Comparison of ENCODE assay signal across 35 cellular contexts in genomic region chr1:180145446-180145845, GRCh38. TPM values are rescaled to one million over a fixed set of nuclear protein-coding genes. Genes with fewer than 3 reads are reported as not detected.
DNase-seq lines count a peak whose midpoint lies in the region; ATAC-seq, FAIRE-seq and TF ChIP-seq lines count a peak whose summit lies in the region.
"Had no signal": no experiment of that assay in that cellular context is flagged by ENCODE, and none has a peak within 500 bp of the region (broad histone marks: within the 10 kb centered on the region; RNA-seq: fewer than 3 reads in every experiment).

No MANE protein-coding gene starts in this region.

- H4K8ac ChIP-seq in H1 (ENCODE audit: extremely low read depth, insufficient read depth, low read length) = no peak overlapping the region

- H3K79me2 ChIP-seq in HepG2 (ENCODE audit: insufficient read depth, low read length) (no peaks in the 10 kb centered on the region), H1 (ENCODE audit: control insufficient read depth in 1 of 2, insufficient read depth in 2 of 2, low read length in 2 of 2) (no peaks in the 10 kb centered on the region)

- no peak overlapping the region for H3K4me3 Mint-ChIP-seq in nephron progenitor cell
- H3K4me3 Mint-ChIP-seq: activated CD8-positive, alpha-beta T cell treated with anti-CD3 and anti-CD28 coated beads, Interleukin-2, amount 10 ng/mL, durations not matched to agents 7 days and 5 days; activated naive CD4-positive, alpha-beta T cell treated with anti-CD3 and anti-CD28 coated beads, Interleukin-2, amount 10 ng/mL, durations not matched to agents 7 days and 5 days; activated T-helper 17 cell treated with anti-CD3 and anti-CD28 coated beads, Interleukin-2, amount 50 U/mL, for 72 hours; B cell; CD4-positive, alpha-beta memory T cell; central memory CD8-positive, alpha-beta T cell; stimulated activated naive CD8-positive, alpha-beta T cell treated with anti-CD3 and anti-CD28 coated beads, Interleukin-15, Interleukin-2, amounts not matched to agents 100 ng/mL and 50 ng/mL, for 24 hours had no signal

- no peak overlapping the region for H3K4ac ChIP-seq in H1 (replicated peaks; ENCODE audit: insufficient read length, low read depth, low read length)

- intact Hi-C loops in HepG2 (cut with micrococcal nuclease; ENCODE audit: unreplicated experiment) = no loop called here
- intact Hi-C loops in right lobe of liver (cut with DNase I) = no loop called here
- intact Hi-C loops in uterus (cut with DNase I; ENCODE audit: low total_unique reads) = no loop called here

- H2BK15ac ChIP-seq in H1 (ENCODE audit: low read length) = no peak overlapping the region

- H2AK5ac ChIP-seq in H1 (ENCODE audit: low read depth, low read length) = no peak overlapping the region

- H3K56ac ChIP-seq in H1 (replicated peaks; ENCODE audit: insufficient read length, low read depth, low read length) = no peak overlapping the region

- no peak overlapping the region for H2BK12ac ChIP-seq in H1 (ENCODE audit: low read depth, low read length)

- FAIRE-seq in HepG2 (lab: Jason Lieb, UNC) = no peak
- no peak for FAIRE-seq in H1 (lab: Jason Lieb, UNC)
- FAIRE-seq: kidney had no signal

- no peak for TF ChIP-seq RAD21 in HepG2 (CRISPR knock-in tag; IDR thresholded peaks at IDR 0.05)
- TF ChIP-seq RAD21 in H1 (IDR thresholded peaks at IDR 0.05 in 1 of 2, conservative IDR thresholded peaks at IDR 0.05 in 1 of 2; ENCODE audit: low read depth in 2 of 2, low read length in 2 of 2) = no peak

- H3K23ac ChIP-seq in H1 (ENCODE audit: insufficient read length) = no peak overlapping the region

- no peaks in the 10 kb centered on the region for H4K20me1 ChIP-seq in HepG2 (ENCODE audit: insufficient read depth, low read length)
- H4K20me1 ChIP-seq in H1 (replicated peaks in 1 of 2; ENCODE audit: control insufficient read depth in 1 of 2, insufficient read depth in 2 of 2, low read length in 2 of 2) = no peaks in the 10 kb centered on the region

- DNase-seq in HepG2 (ENCODE audit: low spot score) (no peak), right lobe of liver (no peak), H1 (ENCODE audit: low read depth in 1 of 2, low spot score in 2 of 2) (no peak), uterus (no peak), Kasumi-1 (lab: John Stamatoyannopoulos, UW) (no peak), NCI-H187 (lab: John Stamatoyannopoulos, UW) (no peak), nephron progenitor cell (no peak)
- DNase-seq: activated CD4-positive, alpha-beta T cell treated with anti-CD3 and anti-CD28 coated beads for 4 hours; activated CD8-positive, alpha-beta T cell treated with anti-CD3 and anti-CD28 coated beads, Interleukin-2, amount 10 ng/mL, durations not matched to agents 7 days and 5 days; activated naive CD4-positive, alpha-beta T cell treated with anti-CD3 and anti-CD28 coated beads, Interleukin-2, amount 10 ng/mL, durations not matched to agents 7 days and 5 days; adrenal gland; body of pancreas; CD4-positive, alpha-beta memory T cell; DMS 273 treated with DMSO at 0.1 percent for 48 hours; EL; foreskin fibroblast; kidney; MG63; NCI-H2029 treated with DMSO at 0.1 percent for 48 hours; NCI-H524 treated with DMSO at 0.1 percent for 48 hours; NK-92 treated with Interleukin-12 subunit alpha and Interleukin-12 subunit beta, amount 100 ng/mL, for 24 hours; Peyer's patch; SHP77; spleen; stimulated activated CD4-positive, alpha-beta T cell treated with anti-CD3 and anti-CD28 coated beads, Interleukin-2, amount 100 ng/mL, for 24 hours; stimulated activated CD8-positive, alpha-beta memory T cell treated with anti-CD3 and anti-CD28 coated beads, Interleukin-4, amount 100 ng/mL, for 48 hours; SW 1271; T-helper 9 cell; thyroid gland; WERI-Rb-1 had no signal

- H4K91ac ChIP-seq in H1 (replicated peaks; ENCODE audit: insufficient read length, low read length) = no peak overlapping the region

- TF ChIP-seq POLR2A in HepG2 (IDR thresholded peaks at IDR 0.05; ENCODE audit: insufficient read depth in 1 of 2, low read depth in 2 of 2, low read length in 2 of 2) = no peak
- no peak for TF ChIP-seq POLR2A in right lobe of liver (IDR thresholded peaks at IDR 0.05)
- TF ChIP-seq POLR2A in H1 (IDR thresholded peaks at IDR 0.05; ENCODE audit: control extremely low read depth in 1 of 2, low read depth in 2 of 2, low read length in 2 of 2) = no peak
- TF ChIP-seq POLR2A in uterus (IDR thresholded peaks at IDR 0.05) = no peak

- no peaks in the 10 kb centered on the region for H3K36me3 ChIP-seq in HepG2 (replicated peaks in 1 of 2; ENCODE audit: control insufficient read depth in 1 of 2, insufficient read depth in 2 of 2, low read length in 2 of 2)
- no peaks in the 10 kb centered on the region for H3K36me3 ChIP-seq in right lobe of liver
- H3K36me3 ChIP-seq in H1 (ENCODE audit: control insufficient read depth in 2 of 4, insufficient read depth in 4 of 4, low read length in 3 of 4) = no peaks in the 10 kb centered on the region
- H3K36me3 ChIP-seq in muscle layer of duodenum (ENCODE audit: control insufficient read depth in 1 of 2, insufficient read depth in 2 of 2, low read length in 2 of 2) = no peaks in the 10 kb centered on the region
- no peaks in the 10 kb centered on the region for H3K36me3 ChIP-seq in uterus
- H3K36me3 ChIP-seq: adrenal gland, MG63, Peyer's patch, spleen, thyroid gland, WERI-Rb-1 had no signal

- no peak overlapping the region for H3K18ac ChIP-seq in H1 (ENCODE audit: extremely low read depth, low read length)

- POLR2A ChIA-PET in HepG2 (lab: Yijun Ruan, JAX) (interaction anchor here (0.9 kb wide), 1 partner anchor 11 kb away, joined by 3 read pairs; no protein-coding TSS in a partner anchor), H1 (lab: Charles Lee; ENCODE audit: partially characterized antibody) (interaction anchor here (1.0 kb wide), 1 partner anchor 10 kb away, joined by 3 read pairs; no protein-coding TSS in a partner anchor)

- peaks cover 0 to 14% of the 10 kb centered on the region in 2 experiments; a peak in 4 of 5 replicates for H3K27me3 ChIP-seq in HepG2 (ENCODE audit: control insufficient read depth in 1 of 2, insufficient read depth in 2 of 2, low read length in 2 of 2)
- H3K27me3 ChIP-seq in right lobe of liver = no peaks in the 10 kb centered on the region
- H3K27me3 ChIP-seq in H1 (replicated peaks in 1 of 4; ENCODE audit: control insufficient read depth in 3 of 4, extremely low read depth in 1 of 4, insufficient read depth in 3 of 4, low read length in 3 of 4) = no peaks in the 10 kb centered on the region
- H3K27me3 ChIP-seq in muscle layer of duodenum (ENCODE audit: low read depth, low read length) = no peaks in the 10 kb centered on the region
- no peaks in the 10 kb centered on the region for H3K27me3 ChIP-seq in uterus
- H3K27me3 ChIP-seq: adrenal gland, body of pancreas, MG63, Peyer's patch, thyroid gland had no signal

- in situ Hi-C loops in HepG2 (cut with HindIII; ENCODE audit: extremely low pct_ligation_motif_present, low pct_unique_long_range_greater_than_20kb) = no loop called here

- no peak overlapping the region for H3K27ac ChIP-seq in HepG2 (ENCODE audit: extremely low read length, insufficient read depth, low read length)
- no peak overlapping the region for H3K27ac ChIP-seq in right lobe of liver
- no peak overlapping the region for H3K27ac ChIP-seq in H1 (ENCODE audit: low read depth, low read length)
- H3K27ac ChIP-seq in muscle layer of duodenum (ENCODE audit: low read length) = peak overlapping the region; percentile 6
- H3K27ac ChIP-seq in uterus = peak overlapping the region; percentile 33 to 39
- H3K27ac ChIP-seq: adrenal gland, body of pancreas, Peyer's patch, spleen, thyroid gland, WERI-Rb-1 had no signal

- no peak overlapping the region for H3K27ac Mint-ChIP-seq in nephron progenitor cell
- H3K27ac Mint-ChIP-seq: activated CD8-positive, alpha-beta T cell treated with anti-CD3 and anti-CD28 coated beads, Interleukin-2, amount 10 ng/mL, durations not matched to agents 7 days and 5 days; activated naive CD4-positive, alpha-beta T cell treated with anti-CD3 and anti-CD28 coated beads, Interleukin-2, amount 10 ng/mL, durations not matched to agents 7 days and 5 days; activated T-helper 17 cell treated with anti-CD3 and anti-CD28 coated beads, Interleukin-2, amount 50 U/mL, for 72 hours; B cell; CD4-positive, alpha-beta memory T cell; stimulated activated naive CD8-positive, alpha-beta T cell treated with anti-CD3 and anti-CD28 coated beads, Interleukin-15, Interleukin-2, amounts not matched to agents 100 ng/mL and 50 ng/mL, for 24 hours had no signal

- H3K4me2 ChIP-seq in HepG2 (ENCODE audit: low read depth, low read length) (peak overlapping the region; percentile 38; the same call in 1 of the 2 replicates), H1 (ENCODE audit: insufficient read depth in 1 of 2, low read depth in 2 of 2, low read length in 2 of 2) (no peak overlapping the region)

- no TSS peak for BruUV-seq in HepG2 (replicated peaks; lab: Mats Ljungman, UMichigan)

- no peaks in the 10 kb centered on the region for H3K9me3 Mint-ChIP-seq in nephron progenitor cell
- H3K9me3 Mint-ChIP-seq: activated naive CD4-positive, alpha-beta T cell treated with anti-CD3 and anti-CD28 coated beads, Interleukin-2, amount 10 ng/mL, durations not matched to agents 7 days and 5 days; activated T-helper 17 cell treated with anti-CD3 and anti-CD28 coated beads, Interleukin-2, amount 50 U/mL, for 72 hours; CD4-positive, alpha-beta memory T cell; central memory CD8-positive, alpha-beta T cell; stimulated activated naive CD8-positive, alpha-beta T cell treated with anti-CD3 and anti-CD28 coated beads, Interleukin-15, Interleukin-2, amounts not matched to agents 100 ng/mL and 50 ng/mL, for 24 hours had no signal

- TF ChIP-seq CTCF in HepG2 (CRISPR knock-in tag; IDR thresholded peaks at IDR 0.05) (no peak), right lobe of liver (IDR thresholded peaks at IDR 0.05) (no peak), H1 (IDR thresholded peaks at IDR 0.05; ENCODE audit: control extremely low read depth in 1 of 3, insufficient read depth in 1 of 3, low read depth in 1 of 3, low read length in 3 of 3) (no peak), uterus (IDR thresholded peaks at IDR 0.05) (no peak), nephron progenitor cell (IDR thresholded peaks at IDR 0.05) (no peak)

- H3K9ac ChIP-seq in HepG2 (ENCODE audit: insufficient read depth, low read depth, low read length) (no peak overlapping the region), H1 (replicated peaks in 1 of 4; ENCODE audit: extremely low read depth in 1 of 4, low read depth in 3 of 4, low read length in 3 of 4) (no peak overlapping the region)

- no peak overlapping the region for H2BK5ac ChIP-seq in H1 (ENCODE audit: low read depth, low read length)

- CTCF ChIA-PET in HepG2 (lab: Yijun Ruan, JAX; ENCODE audit: low intra/inter-chr PET ratio, low total read pairs) (no interaction called here), H1 (lab: Charles Lee; ENCODE audit: partially characterized antibody) (interaction anchor here (0.6 to 1.2 kb wide), 5 partner anchors 25 to 333 kb away, joined by 3 read pairs; no protein-coding TSS in a partner anchor)

- H4K5ac ChIP-seq in H1 (ENCODE audit: insufficient read length, low read depth, low read length) = no peak overlapping the region

- H3K9me3 ChIP-seq in HepG2 (ENCODE audit: low read length) (no peaks in the 10 kb centered on the region), right lobe of liver (no peaks in the 10 kb centered on the region), H1 (ENCODE audit: insufficient read depth in 2 of 2, low read depth in 1 of 2, low read length in 1 of 2) (no peaks in the 10 kb centered on the region), muscle layer of duodenum (ENCODE audit: control insufficient read depth in 1 of 2, low read length in 2 of 2) (no peaks in the 10 kb centered on the region), uterus (no peaks in the 10 kb centered on the region)
- H3K9me3 ChIP-seq: adrenal gland, body of pancreas, MG63, Peyer's patch, spleen, thyroid gland had no signal

- H2AFZ ChIP-seq in HepG2 (ENCODE audit: low read length) = peak overlapping the region; percentile 65
- 0 out of 2 replicates have a peak overlapping the region, but pooled peaks have one; percentile 55 for H2AFZ ChIP-seq in H1 (ENCODE audit: low read length)

- no peak overlapping the region for H2BK120ac ChIP-seq in H1 (replicated peaks; ENCODE audit: low read depth, low read length)

- no peaks in the 10 kb centered on the region for H3K36me3 Mint-ChIP-seq in nephron progenitor cell (ENCODE audit: low read depth)
- H3K36me3 Mint-ChIP-seq: activated naive CD4-positive, alpha-beta T cell treated with anti-CD3 and anti-CD28 coated beads, Interleukin-2, amount 10 ng/mL, durations not matched to agents 7 days and 5 days; CD4-positive, alpha-beta memory T cell had no signal

- no peaks in the 10 kb centered on the region for H3K79me1 ChIP-seq in H1 (ENCODE audit: low read depth, low read length)

- TF ChIP-seq EP300 in HepG2 (IDR thresholded peaks at IDR 0.05; ENCODE audit: low read depth in 2 of 2, low read length in 2 of 2) (no peak), HepG2 (CRISPR knock-in tag; IDR thresholded peaks at IDR 0.05; ENCODE audit: borderline replicate concordance) (no peak), H1 (IDR thresholded peaks at IDR 0.05; ENCODE audit: borderline replicate concordance in 1 of 2, low read depth in 2 of 2, low read length in 2 of 2) (no peak)

- H3K4me3 ChIP-seq in HepG2 (replicated peaks in 1 of 3; ENCODE audit: insufficient read depth in 1 of 3, low read depth in 2 of 3, low read length in 3 of 3) (0 out of 6 replicates have a peak overlapping the region, but pooled peaks of 1 of the 3 experiments have one; percentile 23), right lobe of liver (no peak overlapping the region), H1 (ENCODE audit: extremely low read depth in 1 of 4, insufficient read depth in 2 of 4, low read depth in 3 of 4, low read length in 4 of 4) (no peak overlapping the region), muscle layer of duodenum (ENCODE audit: low read depth in 1 of 2, low read length in 2 of 2) (no peak overlapping the region), uterus (no peak overlapping the region)
- H3K4me3 ChIP-seq: adrenal gland, body of pancreas, MG63, Peyer's patch, spleen, thyroid gland had no signal

- ATAC-seq in HepG2 (no peak), right lobe of liver (no peak)
- ATAC-seq: activated CD8-positive, alpha-beta T cell treated with anti-CD3 and anti-CD28 coated beads, Interleukin-2, amount 10 ng/mL, durations not matched to agents 7 days and 5 days; activated T-helper 17 cell treated with anti-CD3 and anti-CD28 coated beads, Interleukin-2, amount 50 U/mL, for 72 hours; body of pancreas had no signal

- no peak overlapping the region for H3K14ac ChIP-seq in H1 (ENCODE audit: insufficient read length)

- H3K4me1 ChIP-seq in HepG2 (ENCODE audit: insufficient read depth, low read length) (peaks cover 8% of the 10 kb centered on the region; the same call in 1 of the 2 replicates), right lobe of liver (no peaks in the 10 kb centered on the region), H1 (replicated peaks in 1 of 4; ENCODE audit: control insufficient read depth in 3 of 4, insufficient read depth in 4 of 4, low read length in 3 of 4) (no peaks in the 10 kb centered on the region), muscle layer of duodenum (ENCODE audit: control insufficient read depth in 1 of 2, insufficient read depth in 2 of 2, low read length in 2 of 2) (no peaks in the 10 kb centered on the region), uterus (no peaks in the 10 kb centered on the region)
- H3K4me1 ChIP-seq: adrenal gland, body of pancreas, Peyer's patch, spleen, thyroid gland had no signal

- 67% methylated on average over 3 of the region's 3 CpGs for WGBS in HepG2 (ENCODE audit: low lambda C conversion rate)
- WGBS in right lobe of liver (ENCODE audit: insufficient coverage, low coverage, low lambda C conversion rate, missing lambda C conversion rate) = 72% methylated on average over 3 of the region's 3 CpGs
- WGBS in H1 (ENCODE audit: extremely low coverage in 1 of 2, insufficient coverage in 1 of 2, insufficient read length in 1 of 2, insufficient replicate concordance in 2 of 2, low coverage in 1 of 2, low lambda C conversion rate in 2 of 2, missing lambda C conversion rate in 1 of 2), 2 experiments = 97% methylated on average over 3 of the region's 3 CpGs; no CpG with 5 or more reads in 1 of the 2 experiments

- no peaks in the 10 kb centered on the region; the same call in 1 of the 2 replicates for H3K23me2 ChIP-seq in H1 (ENCODE audit: low read depth, low read length)

- H3K27me3 Mint-ChIP-seq in nephron progenitor cell (ENCODE audit: low read depth, poor library complexity) = peaks cover 8% of the 10 kb centered on the region
- H3K27me3 Mint-ChIP-seq: central memory CD8-positive, alpha-beta T cell had no signal

- H2BK20ac ChIP-seq in H1 (ENCODE audit: low read length) = no peak overlapping the region

- no peaks in the 10 kb centered on the region for H3K4me1 Mint-ChIP-seq in nephron progenitor cell
- H3K4me1 Mint-ChIP-seq: activated naive CD4-positive, alpha-beta T cell treated with anti-CD3 and anti-CD28 coated beads, Interleukin-2, amount 10 ng/mL, durations not matched to agents 7 days and 5 days; activated T-helper 17 cell treated with anti-CD3 and anti-CD28 coated beads, Interleukin-2, amount 50 U/mL, for 72 hours; B cell; CD4-positive, alpha-beta memory T cell; central memory CD8-positive, alpha-beta T cell had no signal

RNA-seq across cellular contexts. Expression of gene QSOX1, which starts 9.2 kb away (rescaled TPM):
- total RNA-seq in HepG2 (2016; rRNA removed; fragmentation: Illumina TruSeq; extraction: Trizol) (2.6 and 6.8 TPM in 2 replicates), right lobe of liver (10 to 100 TPM; 25.0 to 68.4 (median 38.6) TPM), uterus (10 to 100 TPM; 18.2 to 96.8 (median 57.7) TPM)
- 0.18 and 0.20 TPM in 2 replicates for total RNA-seq in HepG2 (2016; cell fraction: cytosol; rRNA removed; fragmentation: Illumina TruSeq; extraction: Trizol; ENCODE audit: low read depth)
- total RNA-seq in HepG2 (2016; cell fraction: insoluble cytoplasmic fraction; rRNA removed; fragmentation: Illumina TruSeq; extraction: Trizol) = 2.0 and 6.7 TPM in 2 replicates
- total RNA-seq in HepG2 (2016; cell fraction: membrane; rRNA removed; fragmentation: Illumina TruSeq; extraction: Trizol) = 1.3 and 1.4 TPM in 2 replicates
- 7.0 and 10.0 TPM in 2 replicates for total RNA-seq in HepG2 (2016; cell fraction: nucleus; rRNA removed; fragmentation: Illumina TruSeq; extraction: Trizol)
- polyA plus RNA-seq in HepG2 (2011; rRNA removed) (40.2 and 70.2 TPM in 2 replicates), H1 (2011; rRNA removed) (97.7 and 138 TPM in 2 replicates)
- polyA plus RNA-seq in HepG2 (2011; cell fraction: cytosol; rRNA removed) = 44.6 and 54.0 TPM in 2 replicates
- 71.3 and 95.1 TPM in 2 replicates for polyA plus RNA-seq in HepG2 (2011; cell fraction: nucleus; rRNA removed)
- polyA plus RNA-seq in HepG2 (2012) = 58.7 and 90.3 TPM in 2 replicates
- 0.42 and 0.75 TPM in 2 replicates for polyA plus RNA-seq in HepG2 (2016; cell fraction: cytosol; fragmentation: Illumina TruSeq; extraction: Trizol; ENCODE audit: low read depth)
- polyA plus RNA-seq in HepG2 (2016; cell fraction: insoluble cytoplasmic fraction; fragmentation: Illumina TruSeq; extraction: Trizol; ENCODE audit: low read depth) = 2.1 and 3.2 TPM in 2 replicates
- polyA plus RNA-seq in HepG2 (2016; cell fraction: membrane; fragmentation: Illumina TruSeq; extraction: Trizol; ENCODE audit: low read depth) = 0.87 and 1.2 TPM in 2 replicates
- polyA plus RNA-seq in HepG2 (2016; cell fraction: nucleus; fragmentation: Illumina TruSeq; extraction: Trizol; ENCODE audit: insufficient read depth, low read depth) = 16.2 and 17.3 TPM in 2 replicates
- 13.5 and 31.5 TPM in 2 replicates for polyA minus RNA-seq in HepG2 (2011; rRNA and poly(A)+ RNA removed; ENCODE audit: low replicate concordance)
- polyA minus RNA-seq in HepG2 (2011; cell fraction: cytosol; rRNA and poly(A)+ RNA removed) = 14.6 and 31.0 TPM in 2 replicates
- 11.6 and 13.1 TPM in 2 replicates for polyA minus RNA-seq in HepG2 (2011; cell fraction: nucleus; rRNA and poly(A)+ RNA removed)
- total RNA-seq in H1 (2021; fragmentation: NEBNext Ultra II Directional; extraction: Animal tissue kit (Norgen Biotek cat#: 25700)) = 120 and 123 TPM in 2 replicates
- polyA plus RNA-seq in H1 (2011; cell fraction: cytosol; rRNA removed) = 101 TPM
- 141 TPM for polyA plus RNA-seq in H1 (2011; cell fraction: nucleus; rRNA removed)
- 63.7 to 113 TPM (median 105 TPM) in 4 replicates for polyA plus RNA-seq in H1 (2012, experiment 1 of 2)
- 94.8 TPM for polyA plus RNA-seq in H1 (2012, experiment 2 of 2)
- 126 TPM for polyA plus RNA-seq in H1 (2013, experiment 1 of 2)
- polyA plus RNA-seq in H1 (2013, experiment 2 of 2) = 114 TPM
- 49.7 and 53.7 TPM in 2 replicates for polyA minus RNA-seq in H1 (2011; rRNA and poly(A)+ RNA removed)
- polyA minus RNA-seq in H1 (2011; cell fraction: cytosol; rRNA and poly(A)+ RNA removed) = 40.4 TPM
- polyA minus RNA-seq in H1 (2011; cell fraction: nucleus; rRNA and poly(A)+ RNA removed) = 28.9 TPM

Comparison
In these comparisons a context has a peak if more than half of its experiments do, and no peak if none do; other contexts are left out.
1. H3K27ac ChIP-seq: peak in muscle layer of duodenum (single experiment) and uterus (2 of 2); none in HepG2 (single experiment), right lobe of liver (0 of 3) and H1 (single experiment).